In the genomic region with DNA sequence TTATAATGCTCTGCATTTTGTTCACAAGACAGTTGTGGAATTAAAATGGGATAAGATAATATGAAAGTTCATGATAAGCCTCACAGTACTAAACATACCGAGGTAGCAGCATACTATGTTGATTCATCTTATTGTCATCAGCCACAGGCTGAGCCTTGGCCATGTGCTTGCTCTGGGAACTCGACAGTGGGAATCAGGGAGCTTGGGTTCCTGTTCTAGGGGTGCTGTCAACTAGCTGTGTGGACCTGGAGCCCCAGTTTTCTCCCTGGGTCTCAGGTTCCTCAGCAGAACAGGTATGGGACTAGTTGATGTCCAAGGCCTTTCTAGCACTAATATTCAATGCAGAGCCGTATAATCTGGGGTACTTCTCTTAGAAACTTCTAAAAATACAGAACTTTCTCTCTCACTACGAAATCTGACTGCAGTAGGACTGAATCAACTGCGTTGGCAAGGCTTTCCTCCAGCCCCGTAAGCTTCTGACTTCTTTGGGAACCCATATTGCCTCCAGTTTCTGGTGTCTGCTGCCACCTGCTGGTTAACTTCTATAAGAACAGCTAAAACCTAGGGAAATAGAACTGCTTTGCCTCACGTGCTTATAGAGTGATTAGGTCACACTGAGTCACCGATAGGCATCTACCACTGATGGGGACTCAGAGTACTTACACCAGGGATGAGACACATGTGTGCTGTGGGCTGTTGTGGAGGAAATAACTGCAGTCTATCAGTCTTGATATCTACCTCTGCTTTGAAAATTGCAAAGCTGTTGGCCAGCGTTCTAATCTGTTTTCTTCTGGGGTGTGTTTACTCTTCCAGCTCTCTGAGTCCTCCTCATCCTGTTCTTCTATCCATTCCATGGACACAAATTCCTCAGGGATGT, we compare ENCODE assay signal across 1 cellular context.
TF ChIP-seq lines count a peak whose summit lies in the region.

No MANE protein-coding gene starts in this region.

TF ChIP-seq in GM23338, 12 proteins besides CTCF, POLR2A, EP300 and RAD21 (continued from another document):
- TF ChIP-seq, protein P1, sequence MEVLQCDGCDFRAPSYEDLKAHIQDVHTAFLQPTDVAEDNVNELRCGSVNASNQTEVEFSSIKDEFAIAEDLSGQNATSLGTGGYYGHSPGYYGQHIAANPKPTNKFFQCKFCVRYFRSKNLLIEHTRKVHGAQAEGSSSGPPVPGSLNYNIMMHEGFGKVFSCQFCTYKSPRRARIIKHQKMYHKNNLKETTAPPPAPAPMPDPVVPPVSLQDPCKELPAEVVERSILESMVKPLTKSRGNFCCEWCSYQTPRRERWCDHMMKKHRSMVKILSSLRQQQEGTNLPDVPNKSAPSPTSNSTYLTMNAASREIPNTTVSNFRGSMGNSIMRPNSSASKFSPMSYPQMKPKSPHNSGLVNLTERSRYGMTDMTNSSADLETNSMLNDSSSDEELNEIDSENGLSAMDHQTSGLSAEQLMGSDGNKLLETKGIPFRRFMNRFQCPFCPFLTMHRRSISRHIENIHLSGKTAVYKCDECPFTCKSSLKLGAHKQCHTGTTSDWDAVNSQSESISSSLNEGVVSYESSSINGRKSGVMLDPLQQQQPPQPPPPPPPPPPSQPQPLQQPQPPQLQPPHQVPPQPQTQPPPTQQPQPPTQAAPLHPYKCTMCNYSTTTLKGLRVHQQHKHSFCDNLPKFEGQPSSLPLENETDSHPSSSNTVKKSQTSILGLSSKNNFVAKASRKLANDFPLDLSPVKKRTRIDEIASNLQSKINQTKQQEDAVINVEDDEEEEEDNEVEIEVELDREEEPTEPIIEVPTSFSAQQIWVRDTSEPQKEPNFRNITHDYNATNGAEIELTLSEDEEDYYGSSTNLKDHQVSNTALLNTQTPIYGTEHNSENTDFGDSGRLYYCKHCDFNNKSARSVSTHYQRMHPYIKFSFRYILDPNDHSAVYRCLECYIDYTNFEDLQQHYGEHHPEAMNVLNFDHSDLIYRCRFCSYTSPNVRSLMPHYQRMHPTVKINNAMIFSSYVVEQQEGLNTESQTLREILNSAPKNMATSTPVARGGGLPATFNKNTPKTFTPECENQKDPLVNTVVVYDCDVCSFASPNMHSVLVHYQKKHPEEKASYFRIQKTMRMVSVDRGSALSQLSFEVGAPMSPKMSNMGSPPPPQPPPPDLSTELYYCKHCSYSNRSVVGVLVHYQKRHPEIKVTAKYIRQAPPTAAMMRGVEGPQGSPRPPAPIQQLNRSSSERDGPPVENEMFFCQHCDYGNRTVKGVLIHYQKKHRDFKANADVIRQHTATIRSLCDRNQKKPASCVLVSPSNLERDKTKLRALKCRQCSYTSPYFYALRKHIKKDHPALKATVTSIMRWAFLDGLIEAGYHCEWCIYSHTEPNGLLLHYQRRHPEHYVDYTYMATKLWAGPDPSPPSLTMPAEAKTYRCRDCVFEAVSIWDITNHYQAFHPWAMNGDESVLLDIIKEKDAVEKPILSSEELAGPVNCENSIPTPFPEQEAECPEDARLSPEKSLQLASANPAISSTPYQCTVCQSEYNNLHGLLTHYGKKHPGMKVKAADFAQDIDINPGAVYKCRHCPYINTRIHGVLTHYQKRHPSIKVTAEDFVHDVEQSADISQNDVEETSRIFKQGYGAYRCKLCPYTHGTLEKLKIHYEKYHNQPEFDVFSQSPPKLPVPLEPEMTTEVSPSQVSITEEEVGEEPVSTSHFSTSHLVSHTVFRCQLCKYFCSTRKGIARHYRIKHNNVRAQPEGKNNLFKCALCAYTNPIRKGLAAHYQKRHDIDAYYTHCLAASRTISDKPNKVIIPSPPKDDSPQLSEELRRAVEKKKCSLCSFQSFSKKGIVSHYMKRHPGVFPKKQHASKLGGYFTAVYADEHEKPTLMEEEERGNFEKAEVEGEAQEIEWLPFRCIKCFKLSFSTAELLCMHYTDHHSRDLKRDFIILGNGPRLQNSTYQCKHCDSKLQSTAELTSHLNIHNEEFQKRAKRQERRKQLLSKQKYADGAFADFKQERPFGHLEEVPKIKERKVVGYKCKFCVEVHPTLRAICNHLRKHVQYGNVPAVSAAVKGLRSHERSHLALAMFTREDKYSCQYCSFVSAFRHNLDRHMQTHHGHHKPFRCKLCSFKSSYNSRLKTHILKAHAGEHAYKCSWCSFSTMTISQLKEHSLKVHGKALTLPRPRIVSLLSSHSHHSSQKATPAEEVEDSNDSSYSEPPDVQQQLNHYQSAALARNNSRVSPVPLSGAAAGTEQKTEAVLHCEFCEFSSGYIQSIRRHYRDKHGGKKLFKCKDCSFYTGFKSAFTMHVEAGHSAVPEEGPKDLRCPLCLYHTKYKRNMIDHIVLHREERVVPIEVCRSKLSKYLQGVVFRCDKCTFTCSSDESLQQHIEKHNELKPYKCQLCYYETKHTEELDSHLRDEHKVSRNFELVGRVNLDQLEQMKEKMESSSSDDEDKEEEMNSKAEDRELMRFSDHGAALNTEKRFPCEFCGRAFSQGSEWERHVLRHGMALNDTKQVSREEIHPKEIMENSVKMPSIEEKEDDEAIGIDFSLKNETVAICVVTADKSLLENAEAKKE (CRISPR knock-in tag; IDR thresholded peaks at IDR 0.05) = no peak
- TF ChIP-seq JUNB (IDR thresholded peaks at IDR 0.05; ENCODE audit: unreplicated experiment) = no peak
- no peak for TF ChIP-seq CREB1 (CRISPR knock-in tag; IDR thresholded peaks at IDR 0.05; ENCODE audit: low read depth)
- TF ChIP-seq STAT1 (IDR thresholded peaks at IDR 0.05; ENCODE audit: unreplicated experiment) = no peak
- no peak for TF ChIP-seq ZNF331 (CRISPR knock-in tag; IDR thresholded peaks at IDR 0.05; ENCODE audit: low read depth)
- no peak for TF ChIP-seq ZNF114 (CRISPR knock-in tag; IDR thresholded peaks at IDR 0.05)
- TF ChIP-seq EZH2 (IDR thresholded peaks at IDR 0.05; ENCODE audit: low read depth, unreplicated experiment) = no peak
TF ChIP-seq in GM23338: peak in this region for 0.
